ENCODE assay signal across 8 cellular contexts in the genomic region with DNA sequence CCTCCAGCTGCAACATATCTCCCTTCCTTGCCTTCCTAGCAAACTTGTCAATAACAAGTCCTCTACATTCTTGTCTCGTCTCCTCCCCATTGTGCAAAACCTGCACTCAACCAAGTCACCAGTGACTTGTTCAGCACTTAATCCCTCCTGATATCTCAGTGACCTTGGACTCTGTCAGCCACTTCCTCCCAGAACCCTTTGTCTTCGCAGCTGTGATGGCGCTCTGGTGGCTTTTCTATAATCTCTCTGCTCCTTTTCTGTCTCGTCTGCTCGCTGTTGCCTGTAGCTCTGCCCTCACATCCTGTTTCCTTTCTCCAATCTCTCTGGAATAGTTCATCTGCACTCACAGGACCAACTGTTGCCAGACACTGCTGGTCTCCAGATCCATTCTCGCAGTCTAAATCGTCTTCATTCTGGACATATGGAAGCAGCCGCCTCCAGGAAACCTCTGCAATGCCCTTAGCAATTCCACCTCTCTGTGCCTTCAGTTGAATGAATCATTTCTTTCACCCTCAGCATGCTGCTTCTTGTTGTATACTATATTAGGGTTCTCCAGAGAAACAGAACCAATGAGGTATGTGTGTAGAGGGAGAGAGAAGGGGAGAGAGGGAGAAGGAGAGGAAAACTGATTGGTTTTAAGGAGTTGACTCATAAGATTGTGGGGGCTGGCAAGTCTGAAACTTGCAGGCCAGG. TPM values are rescaled to one million over a fixed set of nuclear protein-coding genes. Genes with fewer than 3 reads are reported as not detected.
DNase-seq lines count a peak whose midpoint lies in the region; ATAC-seq and TF ChIP-seq lines count a peak whose summit lies in the region.

No MANE protein-coding gene starts in this region.

- H3K27ac ChIP-seq in ACC112 (ENCODE audit: low read depth, low read length) (no peak overlapping the region), stomach (no peak overlapping the region)

- peaks cover 87% of the 10 kb centered on the region for H3K4me1 Mint-ChIP-seq in activated naive CD8-positive, alpha-beta T cell (ENCODE audit: low read depth)

- H3K9me3 Mint-ChIP-seq in activated naive CD8-positive, alpha-beta T cell (ENCODE audit: low read depth), result peaks cover 5% of the 10 kb centered on the region

- peak overlapping the region; percentile 48 for H2AFZ ChIP-seq in ACC112 (ENCODE audit: low read length, unreplicated experiment)

- no peak for TF ChIP-seq EP300 in stomach (IDR thresholded peaks at IDR 0.05)

- DNase-seq in HCEC 1CT (peak; percentile 51), islet precursor cell (peak; percentile 70), stomach (no peak)
- DNase-seq in stimulated activated CD8-positive, alpha-beta memory T cell treated with anti-CD3 and anti-CD28 coated beads, Interleukin-4, amount 100 ng/mL, for 48 hours, result no peak
- no peak for DNase-seq in activated naive CD4-positive, alpha-beta T cell treated with anti-CD3 and anti-CD28 coated beads, Interleukin-2, amount 50 U/mL, for 16 hours

- peaks cover 4% of the 10 kb centered on the region for H3K36me3 Mint-ChIP-seq in activated naive CD8-positive, alpha-beta T cell

- H3K4me3 Mint-ChIP-seq in activated naive CD8-positive, alpha-beta T cell, result peak overlapping the region; percentile 76

- no peaks in the 10 kb centered on the region for H3K4me1 ChIP-seq in ACC112 (ENCODE audit: control insufficient read depth, insufficient read depth, low read length, unreplicated experiment)
- peaks cover 0 to 20% (median 2%) of the 10 kb centered on the region in 4 donors for H3K4me1 ChIP-seq in stomach

- H3K27ac Mint-ChIP-seq in activated naive CD8-positive, alpha-beta T cell, result peak overlapping the region; percentile 92

- no peaks in the 10 kb centered on the region for H3K27me3 Mint-ChIP-seq in activated naive CD8-positive, alpha-beta T cell

- no peak for ATAC-seq in GM21381 (IDR thresholded peaks at IDR 0.05; ENCODE audit: unreplicated experiment)

- H3K4me3 ChIP-seq in ACC112 (ENCODE audit: low read depth, low read length) (no peak overlapping the region), stomach (no peak overlapping the region)

- H3K27me3 ChIP-seq in ACC112 (ENCODE audit: insufficient read depth, low read length), result peaks cover 11% of the 10 kb centered on the region; the same call in 1 of the 2 replicates
- no peaks in the 10 kb centered on the region for H3K27me3 ChIP-seq in stomach

- no peak for TF ChIP-seq POLR2A in stomach (IDR thresholded peaks at IDR 0.05)

- H3K79me2 ChIP-seq in ACC112 (ENCODE audit: control insufficient read depth, insufficient read depth, low read length, unreplicated experiment), result no peaks in the 10 kb centered on the region

- intact Hi-C loops in stomach (cut with DNase I; ENCODE audit: low total_unique reads), result no loop called here

- 35 to 49% (median 41%) methylated on average over 8 of the region's 8 CpGs for WGBS in stomach, 5 donors

- H3K9me3 ChIP-seq in stomach, result no peaks in the 10 kb centered on the region

- no peak for TF ChIP-seq CTCF in stomach (IDR thresholded peaks at IDR 0.05)

- H3K36me3 ChIP-seq in ACC112 (ENCODE audit: insufficient read depth, low read length) (no peaks in the 10 kb centered on the region), stomach (no peaks in the 10 kb centered on the region)

RNA-seq across cellular contexts. Expression of a gene that starts 17.4 kb away (rescaled TPM):
- 10 to 100 TPM in 3 of 5 donors, 1 to 10 TPM in 1, not detected in 1; 8.2 to 22.5 (median 12.6) TPM for total RNA-seq in stomach
- 1 to 10 TPM; 7.5 to 9.2 (median 8.8) TPM for polyA plus RNA-seq in stomach

RNA-seq across cellular contexts. Expression of a gene that starts 53.9 kb away (rescaled TPM):
- 10 to 100 TPM in 4 of 5 donors, not detected in 1; 10.3 to 55.3 (median 40.0) TPM for total RNA-seq in stomach
- polyA plus RNA-seq in stomach, result 10 to 100 TPM; 12.7 to 18.8 (median 18.3) TPM

Comparison
In these comparisons a context has a peak if more than half of its experiments do, and no peak if none do; other contexts are left out.
1. DNase-seq: peak in HCEC 1CT (single experiment) and islet precursor cell (single experiment); none in stomach (single experiment), stimulated activated CD8-positive, alpha-beta memory T cell treated with anti-CD3 and anti-CD28 coated beads, Interleukin-4, amount 100 ng/mL, for 48 hours (single experiment) and activated naive CD4-positive, alpha-beta T cell treated with anti-CD3 and anti-CD28 coated beads, Interleukin-2, amount 50 U/mL, for 16 hours (single experiment).